18 cellular contexts compared by ENCODE assay signal in genomic region chr4:38968668-38969067, GRCh38.
DNase-seq lines count a peak whose midpoint lies in the region; ATAC-seq, FAIRE-seq and TF ChIP-seq lines count a peak whose summit lies in the region.
"Had no signal": no experiment of that assay in that cellular context is flagged by ENCODE, and none has a peak within 500 bp of the region (broad histone marks: within the 10 kb centered on the region; RNA-seq: fewer than 3 reads in every experiment).

No MANE protein-coding gene starts in this region.

- CTCF ChIA-PET in HepG2 (lab: Yijun Ruan, JAX; ENCODE audit: low intra/inter-chr PET ratio, low total read pairs) = no interaction called here

- no peak for TF ChIP-seq RAD21 in HepG2 (CRISPR knock-in tag; IDR thresholded peaks at IDR 0.05)

- H3K4me3 Mint-ChIP-seq in activated T-helper 17 cell treated with anti-CD3 and anti-CD28 coated beads, Interleukin-2, amount 50 U/mL, for 72 hours = no peak overlapping the region
- no peak overlapping the region for H3K4me3 Mint-ChIP-seq in osteocyte (ENCODE audit: unreplicated experiment)
- H3K4me3 Mint-ChIP-seq in activated T-cell treated with anti-CD3 and anti-CD28 coated beads, Interleukin-2, amount 50 U/mL, for 24 hours = no peak overlapping the region
- H3K4me3 Mint-ChIP-seq: CD4-positive, alpha-beta T cell; IgD-negative memory B cell had no signal

- H3K9ac ChIP-seq in HepG2 (ENCODE audit: insufficient read depth, low read depth, low read length) = no peak overlapping the region

- no peak for DNase-seq in right lobe of liver
- no peak for DNase-seq in HepG2 (ENCODE audit: low spot score)
- no peak for DNase-seq in osteocyte (ENCODE audit: extremely low spot score, unreplicated experiment)
- no peak for DNase-seq in activated T-cell treated with anti-CD3 and anti-CD28 coated beads, Interleukin-2, amount 50 U/mL, for 24 hours
- DNase-seq: 8988T; ACHN; C1 segment of cervical spinal cord; CD4-positive, alpha-beta T cell; DMS79; GM23248 had no signal

- BruUV-seq in HepG2 (replicated peaks; lab: Mats Ljungman, UMichigan) = no TSS peak

- TF ChIP-seq EP300 in HepG2 (IDR thresholded peaks at IDR 0.05; ENCODE audit: low read depth in 2 of 2, low read length in 2 of 2) = no peak
- TF ChIP-seq EP300 in HepG2 (CRISPR knock-in tag; IDR thresholded peaks at IDR 0.05; ENCODE audit: borderline replicate concordance) = no peak

- in situ Hi-C loops in HepG2 (cut with HindIII; ENCODE audit: extremely low pct_ligation_motif_present, low pct_unique_long_range_greater_than_20kb) = no loop called here

- 23% methylated on average over 5 of the region's 5 CpGs for WGBS in right lobe of liver (ENCODE audit: insufficient coverage, low coverage, low lambda C conversion rate, missing lambda C conversion rate)
- 89% methylated on average over 5 of the region's 5 CpGs for WGBS in HepG2 (ENCODE audit: low lambda C conversion rate)

- peak overlapping the region; percentile 84 for H3K27ac Mint-ChIP-seq in activated T-helper 17 cell treated with anti-CD3 and anti-CD28 coated beads, Interleukin-2, amount 50 U/mL, for 72 hours
- H3K27ac Mint-ChIP-seq in osteocyte (ENCODE audit: unreplicated experiment) = peak overlapping the region; percentile 80
- no peak overlapping the region for H3K27ac Mint-ChIP-seq in activated T-cell treated with anti-CD3 and anti-CD28 coated beads, Interleukin-2, amount 50 U/mL, for 24 hours
- H3K27ac Mint-ChIP-seq: CD4-positive, alpha-beta T cell; IgD-negative memory B cell had no signal

- no peaks in the 10 kb centered on the region for H3K27me3 Mint-ChIP-seq in activated T-helper 17 cell treated with anti-CD3 and anti-CD28 coated beads, Interleukin-2, amount 50 U/mL, for 72 hours
- H3K27me3 Mint-ChIP-seq in osteocyte (ENCODE audit: unreplicated experiment) = no peaks in the 10 kb centered on the region
- H3K27me3 Mint-ChIP-seq in activated T-cell treated with anti-CD3 and anti-CD28 coated beads, Interleukin-2, amount 50 U/mL, for 24 hours = no peaks in the 10 kb centered on the region
- H3K27me3 Mint-ChIP-seq: CD4-positive, alpha-beta T cell; IgD-negative memory B cell had no signal

- H3K4me2 ChIP-seq in HepG2 (ENCODE audit: low read depth, low read length) = no peak overlapping the region

- POLR2A ChIA-PET in HepG2 (lab: Yijun Ruan, JAX) = no interaction called here

- no peak overlapping the region for H2AFZ ChIP-seq in HepG2 (ENCODE audit: low read length)

- H3K27ac ChIP-seq in right lobe of liver (no peak overlapping the region), HepG2 (ENCODE audit: extremely low read length, insufficient read depth, low read length) (no peak overlapping the region)

- peaks cover 78% of the 10 kb centered on the region for H3K36me3 Mint-ChIP-seq in activated T-helper 17 cell treated with anti-CD3 and anti-CD28 coated beads, Interleukin-2, amount 50 U/mL, for 72 hours (ENCODE audit: low read depth)
- no peaks in the 10 kb centered on the region for H3K36me3 Mint-ChIP-seq in osteocyte (ENCODE audit: unreplicated experiment)
- peaks cover 59% of the 10 kb centered on the region for H3K36me3 Mint-ChIP-seq in activated T-cell treated with anti-CD3 and anti-CD28 coated beads, Interleukin-2, amount 50 U/mL, for 24 hours (ENCODE audit: low read depth)

- H3K79me2 ChIP-seq in HepG2 (ENCODE audit: insufficient read depth, low read length) = no peaks in the 10 kb centered on the region

- peak in 3 of 4 donors; percentile 28 to 58 (median 33) for ATAC-seq in right lobe of liver
- no peak for ATAC-seq in HepG2
- ATAC-seq in activated T-helper 17 cell treated with anti-CD3 and anti-CD28 coated beads, Interleukin-2, amount 50 U/mL, for 72 hours (replicated peaks) = no peak
- no peak for ATAC-seq in HG03442 (IDR thresholded peaks at IDR 0.05; ENCODE audit: unreplicated experiment)
- ATAC-seq in HG03139 (IDR thresholded peaks at IDR 0.05; ENCODE audit: unreplicated experiment) = no peak
- ATAC-seq: GM12878, HCT116 had no signal

- H3K4me3 ChIP-seq in right lobe of liver (no peak overlapping the region), HepG2 (replicated peaks in 1 of 3; ENCODE audit: insufficient read depth in 1 of 3, low read depth in 2 of 3, low read length in 3 of 3) (no peak overlapping the region)
- H3K4me3 ChIP-seq: GM12878, GM23248 had no signal

- peaks cover under 1% of the 10 kb centered on the region for H3K4me1 Mint-ChIP-seq in activated T-helper 17 cell treated with anti-CD3 and anti-CD28 coated beads, Interleukin-2, amount 50 U/mL, for 72 hours
- peaks cover 35% of the 10 kb centered on the region for H3K4me1 Mint-ChIP-seq in osteocyte (ENCODE audit: unreplicated experiment)
- peaks cover 20% of the 10 kb centered on the region for H3K4me1 Mint-ChIP-seq in activated T-cell treated with anti-CD3 and anti-CD28 coated beads, Interleukin-2, amount 50 U/mL, for 24 hours (ENCODE audit: low read depth)

- TF ChIP-seq POLR2A in right lobe of liver (IDR thresholded peaks at IDR 0.05) (no peak), HepG2 (IDR thresholded peaks at IDR 0.05; ENCODE audit: insufficient read depth in 1 of 2, low read depth in 2 of 2, low read length in 2 of 2) (no peak)

- TF ChIP-seq CTCF in right lobe of liver (IDR thresholded peaks at IDR 0.05) (no peak), HepG2 (CRISPR knock-in tag; IDR thresholded peaks at IDR 0.05) (no peak), osteocyte (IDR thresholded peaks at IDR 0.05) (no peak)

- no peaks in the 10 kb centered on the region for H3K9me3 ChIP-seq in right lobe of liver
- H3K9me3 ChIP-seq in HepG2 (ENCODE audit: low read length) = no peaks in the 10 kb centered on the region

- H3K36me3 ChIP-seq in right lobe of liver = no peaks in the 10 kb centered on the region
- no peaks in the 10 kb centered on the region for H3K36me3 ChIP-seq in HepG2 (replicated peaks in 1 of 2; ENCODE audit: control insufficient read depth in 1 of 2, insufficient read depth in 2 of 2, low read length in 2 of 2)

- H3K27me3 ChIP-seq in right lobe of liver (no peaks in the 10 kb centered on the region), HepG2 (ENCODE audit: control insufficient read depth in 1 of 2, insufficient read depth in 2 of 2, low read length in 2 of 2) (no peaks in the 10 kb centered on the region)

- no peaks in the 10 kb centered on the region for H4K20me1 ChIP-seq in HepG2 (ENCODE audit: insufficient read depth, low read length)

- H3K9me3 Mint-ChIP-seq in activated T-helper 17 cell treated with anti-CD3 and anti-CD28 coated beads, Interleukin-2, amount 50 U/mL, for 72 hours = no peaks in the 10 kb centered on the region
- H3K9me3 Mint-ChIP-seq in osteocyte (ENCODE audit: unreplicated experiment) = no peaks in the 10 kb centered on the region
- peaks cover 3% of the 10 kb centered on the region for H3K9me3 Mint-ChIP-seq in activated T-cell treated with anti-CD3 and anti-CD28 coated beads, Interleukin-2, amount 50 U/mL, for 24 hours
- H3K9me3 Mint-ChIP-seq: CD4-positive, alpha-beta T cell had no signal

- H3K4me1 ChIP-seq in right lobe of liver = peaks cover 0 to 17% (median 5%) of the 10 kb centered on the region in 4 donors
- peaks cover 27% of the 10 kb centered on the region for H3K4me1 ChIP-seq in HepG2 (ENCODE audit: insufficient read depth, low read length)

- no peak for FAIRE-seq in HepG2 (lab: Jason Lieb, UNC)
- FAIRE-seq: GM12878, GM18507, H54 had no signal

- intact Hi-C loops in right lobe of liver (cut with DNase I) = no loop called here
- intact Hi-C loops in HepG2 (cut with micrococcal nuclease; ENCODE audit: unreplicated experiment) = no loop called here

TF ChIP-seq in HepG2, 621 proteins besides CTCF, POLR2A, EP300 and RAD21:
- no peak for TF ChIP-seq NFATC3 (CRISPR knock-in tag; IDR thresholded peaks at IDR 0.05)
- TF ChIP-seq POGK (CRISPR knock-in tag; conservative IDR thresholded peaks at IDR 0.05) = no peak
TF ChIP-seq in HepG2: peak in this region for 0.

Comparison
In these comparisons a context has a peak if more than half of its experiments do, and no peak if none do; other contexts are left out.
1. ATAC-seq: peak in right lobe of liver (3 of 4); none in HepG2 (single experiment), activated T-helper 17 cell treated with anti-CD3 and anti-CD28 coated beads, Interleukin-2, amount 50 U/mL, for 72 hours (single experiment), HG03442 (single experiment) and HG03139 (single experiment).